In the genomic region with DNA sequence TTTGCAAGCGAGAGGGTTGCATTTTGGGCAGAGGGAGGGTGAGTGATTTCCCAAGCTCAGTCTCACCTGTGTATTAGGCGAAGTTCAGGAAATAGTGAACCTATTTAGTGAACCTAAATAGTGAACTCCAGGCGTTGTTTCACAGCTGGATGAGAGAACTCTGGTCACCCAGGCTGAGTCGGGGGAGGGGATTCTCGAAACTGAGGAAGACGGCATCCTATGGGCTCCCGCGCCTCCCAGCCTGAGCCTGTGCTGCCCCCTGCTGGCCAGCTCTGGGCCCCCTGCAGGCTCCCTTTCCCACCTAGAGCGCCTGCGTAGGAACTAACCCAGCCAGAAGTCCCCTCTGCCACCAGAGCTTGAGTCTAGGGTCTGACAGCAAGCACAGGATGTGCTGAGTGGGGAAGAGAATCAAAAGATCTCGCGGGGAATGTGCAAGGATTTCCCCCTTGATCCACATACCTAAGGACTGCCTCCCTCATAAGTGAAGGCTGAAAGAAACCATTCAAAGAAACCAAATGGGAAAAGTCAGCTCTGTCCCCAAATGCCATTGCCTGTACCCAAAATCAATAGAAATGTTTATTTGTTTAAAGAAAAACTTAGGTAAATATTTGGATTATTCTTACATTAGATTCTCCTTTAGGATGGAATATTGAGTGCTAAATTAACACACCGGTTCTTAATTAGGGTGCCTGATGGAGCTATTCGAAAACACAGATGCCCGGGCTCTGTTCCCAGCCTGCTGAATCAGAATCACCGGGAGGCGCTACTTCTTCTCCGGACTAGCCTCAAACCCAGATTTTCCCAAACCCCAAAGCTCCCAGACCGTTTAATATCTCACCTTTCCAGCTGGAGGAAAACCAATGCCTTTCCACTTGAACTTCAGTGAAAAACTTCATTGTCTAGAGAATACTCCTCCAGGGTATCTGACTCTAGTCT, we compare ENCODE assay signal across 1 cellular context.
TF ChIP-seq lines count a peak whose summit lies in the region.

No MANE protein-coding gene starts in this region.

TF ChIP-seq in HepG2, 621 proteins besides CTCF, POLR2A, EP300 and RAD21 (continued from another document and continues in another):
- TF ChIP-seq, protein P1, sequence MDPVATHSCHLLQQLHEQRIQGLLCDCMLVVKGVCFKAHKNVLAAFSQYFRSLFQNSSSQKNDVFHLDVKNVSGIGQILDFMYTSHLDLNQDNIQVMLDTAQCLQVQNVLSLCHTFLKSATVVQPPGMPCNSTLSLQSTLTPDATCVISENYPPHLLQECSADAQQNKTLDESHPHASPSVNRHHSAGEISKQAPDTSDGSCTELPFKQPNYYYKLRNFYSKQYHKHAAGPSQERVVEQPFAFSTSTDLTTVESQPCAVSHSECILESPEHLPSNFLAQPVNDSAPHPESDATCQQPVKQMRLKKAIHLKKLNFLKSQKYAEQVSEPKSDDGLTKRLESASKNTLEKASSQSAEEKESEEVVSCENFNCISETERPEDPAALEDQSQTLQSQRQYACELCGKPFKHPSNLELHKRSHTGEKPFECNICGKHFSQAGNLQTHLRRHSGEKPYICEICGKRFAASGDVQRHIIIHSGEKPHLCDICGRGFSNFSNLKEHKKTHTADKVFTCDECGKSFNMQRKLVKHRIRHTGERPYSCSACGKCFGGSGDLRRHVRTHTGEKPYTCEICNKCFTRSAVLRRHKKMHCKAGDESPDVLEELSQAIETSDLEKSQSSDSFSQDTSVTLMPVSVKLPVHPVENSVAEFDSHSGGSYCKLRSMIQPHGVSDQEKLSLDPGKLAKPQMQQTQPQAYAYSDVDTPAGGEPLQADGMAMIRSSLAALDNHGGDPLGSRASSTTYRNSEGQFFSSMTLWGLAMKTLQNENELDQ (CRISPR knock-in tag; IDR thresholded peaks at IDR 0.05; ENCODE audit: borderline replicate concordance): peak; percentile 33; the same call in 1 of the 2 replicates
- TF ChIP-seq CBFB (CRISPR knock-in tag; IDR thresholded peaks at IDR 0.05): no peak; the same call in 1 of the 2 replicates
- TF ChIP-seq ZNF367 (CRISPR knock-in tag; IDR thresholded peaks at IDR 0.05; ENCODE audit: borderline replicate concordance): peak; percentile 49; the same call in 1 of the 2 replicates
- peak; percentile 76; the same call in 1 of the 2 replicates for TF ChIP-seq ZNF605 (CRISPR knock-in tag; IDR thresholded peaks at IDR 0.05)
- no peak for TF ChIP-seq NAIF1 (CRISPR knock-in tag; IDR thresholded peaks at IDR 0.05; ENCODE audit: borderline replicate concordance)
- TF ChIP-seq, protein P2, sequence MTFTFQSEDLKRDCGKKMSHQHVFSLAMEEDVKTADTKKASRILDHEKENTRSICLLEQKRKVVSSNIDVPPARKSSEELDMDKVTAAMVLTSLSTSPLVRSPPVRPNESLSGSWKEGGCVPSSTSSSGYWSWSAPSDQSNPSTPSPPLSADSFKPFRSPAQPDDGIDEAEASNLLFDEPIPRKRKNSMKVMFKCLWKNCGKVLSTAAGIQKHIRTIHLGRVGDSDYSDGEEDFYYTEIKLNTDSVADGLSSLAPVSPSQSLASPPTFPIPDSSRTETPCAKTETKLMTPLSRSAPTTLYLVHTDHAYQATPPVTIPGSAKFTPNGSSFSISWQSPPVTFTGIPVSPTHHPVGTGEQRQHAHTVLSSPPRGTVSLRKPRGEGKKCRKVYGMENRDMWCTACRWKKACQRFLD (CRISPR knock-in tag; IDR thresholded peaks at IDR 0.05; ENCODE audit: borderline replicate concordance): 0 out of 2 replicates have a peak, but pooled peaks have one; percentile 60
- TF ChIP-seq ZBTB26 (CRISPR knock-in tag; IDR thresholded peaks at IDR 0.05; ENCODE audit: borderline replicate concordance): no peak; the same call in 1 of the 2 replicates
- TF ChIP-seq, protein P3, sequence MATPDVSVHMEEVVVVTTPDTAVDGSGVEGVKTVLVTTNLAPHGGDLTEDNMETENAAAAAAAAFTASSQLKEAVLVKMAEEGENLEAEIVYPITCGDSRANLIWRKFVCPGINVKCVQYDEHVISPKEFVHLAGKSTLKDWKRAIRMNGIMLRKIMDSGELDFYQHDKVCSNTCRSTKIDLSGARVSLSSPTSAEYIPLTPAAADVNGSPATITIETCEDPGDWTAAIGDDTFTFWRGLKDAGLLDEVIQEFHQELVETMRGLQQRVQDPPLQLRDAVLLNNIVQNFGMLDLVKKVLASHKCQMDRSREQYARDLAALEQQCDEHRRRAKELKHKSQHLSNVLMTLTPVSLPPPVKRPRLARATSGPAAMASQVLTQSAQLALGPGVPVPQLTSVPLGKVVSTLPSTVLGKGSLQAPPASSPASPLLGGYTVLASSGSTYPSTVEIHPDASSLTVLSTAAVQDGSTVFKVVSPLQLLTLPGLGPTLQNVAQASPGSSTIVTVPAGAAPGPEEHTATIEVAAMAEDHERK (CRISPR knock-in tag; IDR thresholded peaks at IDR 0.05; ENCODE audit: low read depth): no peak
- TF ChIP-seq, protein P4, sequence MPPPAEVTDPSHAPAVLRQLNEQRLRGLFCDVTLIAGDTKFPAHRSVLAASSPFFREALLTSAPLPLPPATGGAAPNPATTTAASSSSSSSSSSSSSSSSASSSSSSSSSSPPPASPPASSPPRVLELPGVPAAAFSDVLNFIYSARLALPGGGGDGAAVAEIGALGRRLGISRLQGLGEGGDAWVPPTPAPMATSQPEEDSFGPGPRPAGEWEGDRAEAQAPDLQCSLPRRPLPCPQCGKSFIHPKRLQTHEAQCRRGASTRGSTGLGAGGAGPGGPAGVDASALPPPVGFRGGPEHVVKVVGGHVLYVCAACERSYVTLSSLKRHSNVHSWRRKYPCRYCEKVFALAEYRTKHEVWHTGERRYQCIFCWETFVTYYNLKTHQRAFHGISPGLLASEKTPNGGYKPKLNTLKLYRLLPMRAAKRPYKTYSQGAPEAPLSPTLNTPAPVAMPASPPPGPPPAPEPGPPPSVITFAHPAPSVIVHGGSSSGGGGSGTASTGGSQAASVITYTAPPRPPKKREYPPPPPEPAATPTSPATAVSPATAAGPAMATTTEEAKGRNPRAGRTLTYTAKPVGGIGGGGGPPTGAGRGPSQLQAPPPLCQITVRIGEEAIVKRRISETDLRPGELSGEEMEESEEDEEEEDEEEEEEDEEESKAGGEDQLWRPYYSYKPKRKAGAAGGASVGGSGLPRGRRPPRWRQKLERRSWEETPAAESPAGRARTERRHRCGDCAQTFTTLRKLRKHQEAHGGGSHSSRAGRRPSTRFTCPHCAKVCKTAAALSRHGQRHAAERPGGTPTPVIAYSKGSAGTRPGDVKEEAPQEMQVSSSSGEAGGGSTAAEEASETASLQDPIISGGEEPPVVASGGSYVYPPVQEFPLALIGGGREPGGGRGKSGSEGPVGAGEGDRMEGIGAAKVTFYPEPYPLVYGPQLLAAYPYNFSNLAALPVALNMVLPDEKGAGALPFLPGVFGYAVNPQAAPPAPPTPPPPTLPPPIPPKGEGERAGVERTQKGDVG (CRISPR knock-in tag; IDR thresholded peaks at IDR 0.05; ENCODE audit: borderline replicate concordance): no peak
- TF ChIP-seq ZSCAN9 (CRISPR knock-in tag; IDR thresholded peaks at IDR 0.05; ENCODE audit: borderline replicate concordance): peak; percentile 74; the same call in 1 of the 2 replicates
- TF ChIP-seq ZNF567 (CRISPR knock-in tag; IDR thresholded peaks at IDR 0.05; ENCODE audit: borderline replicate concordance): 0 out of 2 replicates have a peak, but pooled peaks have one; percentile 63
- 0 out of 2 replicates have a peak, but pooled peaks have one; percentile 25 for TF ChIP-seq NFE2 (CRISPR knock-in tag; IDR thresholded peaks at IDR 0.05)
- peak; percentile 72 for TF ChIP-seq NFKBIZ (CRISPR knock-in tag; IDR thresholded peaks at IDR 0.05)
- TF ChIP-seq, protein P5, sequence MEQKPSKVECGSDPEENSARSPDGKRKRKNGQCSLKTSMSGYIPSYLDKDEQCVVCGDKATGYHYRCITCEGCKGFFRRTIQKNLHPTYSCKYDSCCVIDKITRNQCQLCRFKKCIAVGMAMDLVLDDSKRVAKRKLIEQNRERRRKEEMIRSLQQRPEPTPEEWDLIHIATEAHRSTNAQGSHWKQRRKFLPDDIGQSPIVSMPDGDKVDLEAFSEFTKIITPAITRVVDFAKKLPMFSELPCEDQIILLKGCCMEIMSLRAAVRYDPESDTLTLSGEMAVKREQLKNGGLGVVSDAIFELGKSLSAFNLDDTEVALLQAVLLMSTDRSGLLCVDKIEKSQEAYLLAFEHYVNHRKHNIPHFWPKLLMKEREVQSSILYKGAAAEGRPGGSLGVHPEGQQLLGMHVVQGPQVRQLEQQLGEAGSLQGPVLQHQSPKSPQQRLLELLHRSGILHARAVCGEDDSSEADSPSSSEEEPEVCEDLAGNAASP (CRISPR knock-in tag; IDR thresholded peaks at IDR 0.05; ENCODE audit: borderline replicate concordance): 0 out of 2 replicates have a peak, but pooled peaks have one; percentile 18
- TF ChIP-seq HHEX (CRISPR knock-in tag; IDR thresholded peaks at IDR 0.05): no peak
- no peak for TF ChIP-seq ZSCAN22 (CRISPR knock-in tag; IDR thresholded peaks at IDR 0.05)
- TF ChIP-seq ZNF232 (CRISPR knock-in tag; IDR thresholded peaks at IDR 0.05; ENCODE audit: borderline replicate concordance): peak; percentile 39; the same call in 1 of the 2 replicates
- TF ChIP-seq, protein P6, sequence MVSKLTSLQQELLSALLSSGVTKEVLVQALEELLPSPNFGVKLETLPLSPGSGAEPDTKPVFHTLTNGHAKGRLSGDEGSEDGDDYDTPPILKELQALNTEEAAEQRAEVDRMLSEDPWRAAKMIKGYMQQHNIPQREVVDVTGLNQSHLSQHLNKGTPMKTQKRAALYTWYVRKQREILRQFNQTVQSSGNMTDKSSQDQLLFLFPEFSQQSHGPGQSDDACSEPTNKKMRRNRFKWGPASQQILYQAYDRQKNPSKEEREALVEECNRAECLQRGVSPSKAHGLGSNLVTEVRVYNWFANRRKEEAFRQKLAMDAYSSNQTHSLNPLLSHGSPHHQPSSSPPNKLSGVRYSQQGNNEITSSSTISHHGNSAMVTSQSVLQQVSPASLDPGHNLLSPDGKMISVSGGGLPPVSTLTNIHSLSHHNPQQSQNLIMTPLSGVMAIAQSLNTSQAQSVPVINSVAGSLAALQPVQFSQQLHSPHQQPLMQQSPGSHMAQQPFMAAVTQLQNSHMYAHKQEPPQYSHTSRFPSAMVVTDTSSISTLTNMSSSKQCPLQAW (CRISPR knock-in tag; IDR thresholded peaks at IDR 0.05): peak; percentile 73; the same call in 1 of the 2 replicates
- TF ChIP-seq, protein P7, sequence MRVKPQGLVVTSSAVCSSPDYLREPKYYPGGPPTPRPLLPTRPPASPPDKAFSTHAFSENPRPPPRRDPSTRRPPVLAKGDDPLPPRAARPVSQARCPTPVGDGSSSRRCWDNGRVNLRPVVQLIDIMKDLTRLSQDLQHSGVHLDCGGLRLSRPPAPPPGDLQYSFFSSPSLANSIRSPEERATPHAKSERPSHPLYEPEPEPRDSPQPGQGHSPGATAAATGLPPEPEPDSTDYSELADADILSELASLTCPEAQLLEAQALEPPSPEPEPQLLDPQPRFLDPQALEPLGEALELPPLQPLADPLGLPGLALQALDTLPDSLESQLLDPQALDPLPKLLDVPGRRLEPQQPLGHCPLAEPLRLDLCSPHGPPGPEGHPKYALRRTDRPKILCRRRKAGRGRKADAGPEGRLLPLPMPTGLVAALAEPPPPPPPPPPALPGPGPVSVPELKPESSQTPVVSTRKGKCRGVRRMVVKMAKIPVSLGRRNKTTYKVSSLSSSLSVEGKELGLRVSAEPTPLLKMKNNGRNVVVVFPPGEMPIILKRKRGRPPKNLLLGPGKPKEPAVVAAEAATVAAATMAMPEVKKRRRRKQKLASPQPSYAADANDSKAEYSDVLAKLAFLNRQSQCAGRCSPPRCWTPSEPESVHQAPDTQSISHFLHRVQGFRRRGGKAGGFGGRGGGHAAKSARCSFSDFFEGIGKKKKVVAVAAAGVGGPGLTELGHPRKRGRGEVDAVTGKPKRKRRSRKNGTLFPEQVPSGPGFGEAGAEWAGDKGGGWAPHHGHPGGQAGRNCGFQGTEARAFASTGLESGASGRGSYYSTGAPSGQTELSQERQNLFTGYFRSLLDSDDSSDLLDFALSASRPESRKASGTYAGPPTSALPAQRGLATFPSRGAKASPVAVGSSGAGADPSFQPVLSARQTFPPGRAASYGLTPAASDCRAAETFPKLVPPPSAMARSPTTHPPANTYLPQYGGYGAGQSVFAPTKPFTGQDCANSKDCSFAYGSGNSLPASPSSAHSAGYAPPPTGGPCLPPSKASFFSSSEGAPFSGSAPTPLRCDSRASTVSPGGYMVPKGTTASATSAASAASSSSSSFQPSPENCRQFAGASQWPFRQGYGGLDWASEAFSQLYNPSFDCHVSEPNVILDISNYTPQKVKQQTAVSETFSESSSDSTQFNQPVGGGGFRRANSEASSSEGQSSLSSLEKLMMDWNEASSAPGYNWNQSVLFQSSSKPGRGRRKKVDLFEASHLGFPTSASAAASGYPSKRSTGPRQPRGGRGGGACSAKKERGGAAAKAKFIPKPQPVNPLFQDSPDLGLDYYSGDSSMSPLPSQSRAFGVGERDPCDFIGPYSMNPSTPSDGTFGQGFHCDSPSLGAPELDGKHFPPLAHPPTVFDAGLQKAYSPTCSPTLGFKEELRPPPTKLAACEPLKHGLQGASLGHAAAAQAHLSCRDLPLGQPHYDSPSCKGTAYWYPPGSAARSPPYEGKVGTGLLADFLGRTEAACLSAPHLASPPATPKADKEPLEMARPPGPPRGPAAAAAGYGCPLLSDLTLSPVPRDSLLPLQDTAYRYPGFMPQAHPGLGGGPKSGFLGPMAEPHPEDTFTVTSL (CRISPR knock-in tag; IDR thresholded peaks at IDR 0.05; ENCODE audit: borderline replicate concordance): no peak
- TF ChIP-seq ZNF430 (CRISPR knock-in tag; IDR thresholded peaks at IDR 0.05): 0 out of 2 replicates have a peak, but pooled peaks have one; percentile 54
- 0 out of 2 replicates have a peak, but pooled peaks have one; percentile 31 for TF ChIP-seq BHLHE40 (IDR thresholded peaks at IDR 0.05; ENCODE audit: low read length)
- TF ChIP-seq SOX6 (IDR thresholded peaks at IDR 0.05): no peak
- peak; percentile 78 for TF ChIP-seq SOX6 (CRISPR knock-in tag; IDR thresholded peaks at IDR 0.05)
- peak; percentile 79; the same call in 1 of the 2 replicates for TF ChIP-seq ZNF281 (CRISPR knock-in tag; IDR thresholded peaks at IDR 0.05; ENCODE audit: borderline replicate concordance)
- TF ChIP-seq ZMYM3 (CRISPR knock-in tag; IDR thresholded peaks at IDR 0.05): peak; percentile 8; the same call in 1 of the 2 replicates
